8 cellular contexts compared by ENCODE assay signal in the genomic region with DNA sequence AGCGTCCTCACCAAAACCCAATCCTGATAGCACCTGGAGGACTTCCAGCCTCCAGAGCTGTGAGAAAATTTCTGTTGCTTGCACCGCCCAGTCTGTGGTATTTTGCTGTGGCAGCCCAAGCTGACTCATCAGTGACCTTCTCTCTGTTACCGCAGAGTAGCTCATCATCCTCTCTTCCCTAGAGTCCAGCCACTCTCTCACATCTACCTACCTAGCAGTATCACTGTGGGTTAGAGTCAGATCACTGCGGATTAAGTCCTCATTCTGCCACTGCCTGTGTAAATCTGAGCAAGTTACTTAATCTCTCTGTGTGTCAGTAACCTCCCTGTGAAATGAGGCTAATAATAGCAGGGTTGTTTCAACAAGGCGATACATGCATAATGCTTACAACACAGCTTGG. TPM values are rescaled to one million over a fixed set of nuclear protein-coding genes. Genes with fewer than 3 reads are reported as not detected.
DNase-seq lines count a peak whose midpoint lies in the region; ATAC-seq and TF ChIP-seq lines count a peak whose summit lies in the region.

No MANE protein-coding gene starts in this region.

- no peaks in the 10 kb centered on the region for H3K27me3 ChIP-seq in DND-41 (ENCODE audit: insufficient read depth, low read length, poor library complexity)
- no peaks in the 10 kb centered on the region for H3K27me3 ChIP-seq in HCT116 (ENCODE audit: insufficient read depth, low read length)
- H3K27me3 ChIP-seq in tibial nerve = no peaks in the 10 kb centered on the region
- no peaks in the 10 kb centered on the region for H3K27me3 ChIP-seq in colonic mucosa

- no peaks in the 10 kb centered on the region for H3K9me2 ChIP-seq in HCT116 (ENCODE audit: insufficient read depth)

- intact Hi-C loops in HCT116 (cut with micrococcal nuclease) (loop anchor here (10.0 kb wide), 1 partner anchor 233 kb away; no protein-coding TSS in a partner anchor), colonic mucosa (cut with DNase I) (no loop called here)

- H3K36me3 Mint-ChIP-seq in memory B cell = no peaks in the 10 kb centered on the region

- CTCF ChIA-PET in HCT116 (lab: Charles Lee) = interaction anchor here (1.0 kb wide), 1 partner anchor 462 kb away, joined by 3 read pairs; no protein-coding TSS in a partner anchor

- no peak for TF ChIP-seq CTCF in DND-41 (IDR thresholded peaks at IDR 0.05; ENCODE audit: borderline replicate concordance, extremely low read depth, low read length, poor library complexity, severe bottlenecking)
- TF ChIP-seq CTCF in HCT116 (IDR thresholded peaks at IDR 0.05 in 2 of 3, conservative IDR thresholded peaks at IDR 0.05 in 1 of 3; ENCODE audit: borderline replicate concordance in 1 of 3, insufficient read depth in 1 of 3, low read depth in 2 of 3, low read length in 2 of 3) = no peak
- no peak for TF ChIP-seq CTCF in tibial nerve (IDR thresholded peaks at IDR 0.05)
- no peak for TF ChIP-seq CTCF in colonic mucosa (IDR thresholded peaks at IDR 0.05)

- H3K4me1 ChIP-seq in DND-41 (ENCODE audit: insufficient read depth, low read length) (peaks cover 36% of the 10 kb centered on the region), HCT116 (ENCODE audit: control insufficient read depth in 1 of 2, insufficient read depth in 2 of 2, low read length in 2 of 2) (peaks cover 31 to 36% of the 10 kb centered on the region in 2 experiments), tibial nerve (peaks cover 0 to 17% (median under 1%) of the 10 kb centered on the region in 4 donors), colonic mucosa (no peaks in the 10 kb centered on the region)

- TF ChIP-seq POLR2A in HCT116 (IDR thresholded peaks at IDR 0.05; ENCODE audit: borderline replicate concordance, extremely low read depth, insufficient read depth, insufficient read length) (no peak), tibial nerve (IDR thresholded peaks at IDR 0.05) (no peak)

- ATAC-seq in DND-41 (ENCODE audit: insufficient read depth, low read depth) (peak; percentile 42), HCT116 (peak; percentile 94), memory B cell (ENCODE audit: low read depth) (no peak)

- no peaks in the 10 kb centered on the region for H3K79me2 ChIP-seq in DND-41 (ENCODE audit: insufficient read depth, low read length)
- H3K79me2 ChIP-seq in HCT116 (ENCODE audit: insufficient read depth, low read length) = no peaks in the 10 kb centered on the region

- H3K27me3 Mint-ChIP-seq in memory B cell = peaks cover 2% of the 10 kb centered on the region

- H3K9me3 ChIP-seq in DND-41 (ENCODE audit: insufficient read depth, low read length, severe bottlenecking) = no peaks in the 10 kb centered on the region
- H3K9me3 ChIP-seq in HCT116 (ENCODE audit: control insufficient read depth in 1 of 2, insufficient read depth in 1 of 2, low read depth in 1 of 2, low read length in 2 of 2) = no peaks in the 10 kb centered on the region
- no peaks in the 10 kb centered on the region for H3K9me3 ChIP-seq in tibial nerve
- H3K9me3 ChIP-seq in colonic mucosa = no peaks in the 10 kb centered on the region

- peak overlapping the region; percentile 24 for H3K27ac Mint-ChIP-seq in memory B cell

- H2AFZ ChIP-seq in DND-41 (ENCODE audit: low read depth, low read length) (no peak overlapping the region), HCT116 (ENCODE audit: low read depth, low read length, poor library complexity, severe bottlenecking) (no peak overlapping the region)

- POLR2A ChIA-PET in HCT116 (lab: Charles Lee) = no interaction called here

- no TSS peak for BruUV-seq in HCT116 (replicated peaks; lab: Mats Ljungman, UMichigan)

- H3K27ac ChIP-seq in DND-41 (ENCODE audit: low read length) = 0 out of 2 replicates have a peak overlapping the region, but pooled peaks have one; percentile 11
- no peak overlapping the region for H3K27ac ChIP-seq in HCT116 (ENCODE audit: low read depth, low read length)
- H3K27ac ChIP-seq in tibial nerve = no peak overlapping the region
- no peak overlapping the region for H3K27ac ChIP-seq in colonic mucosa

- H3K36me3 ChIP-seq in DND-41 (ENCODE audit: insufficient read depth, low read length) (no peaks in the 10 kb centered on the region), HCT116 (ENCODE audit: control insufficient read depth in 1 of 2, insufficient read depth in 2 of 2, low read length in 2 of 2) (no peaks in the 10 kb centered on the region), tibial nerve (no peaks in the 10 kb centered on the region), colonic mucosa (no peaks in the 10 kb centered on the region)

- no peaks in the 10 kb centered on the region for H3K9me3 Mint-ChIP-seq in memory B cell

- DNase-seq in DND-41 = peak; percentile 69
- peak; percentile 57 for DNase-seq in HCT116 (ENCODE audit: low read depth, low spot score)
- DNase-seq in NCI-H69 (lab: John Stamatoyannopoulos, UW) = peak; percentile 1
- peak; percentile 18 for DNase-seq in activated T-helper 1 cell treated with Interleukin-2 at 50 U/mL for 16 hours (ENCODE audit: low read depth)
- DNase-seq in memory B cell (ENCODE audit: low spot score in 2 of 2) = no peak
- no peak for DNase-seq in tibial nerve (ENCODE audit: low spot score in 2 of 2)
- no peak for DNase-seq in NCI-H1930 (lab: John Stamatoyannopoulos, UW)
- no peak for DNase-seq in colonic mucosa

- H3K4me3 ChIP-seq in DND-41 (ENCODE audit: low read depth in 1 of 2, low read length in 2 of 2) (no peak overlapping the region), HCT116 (replicated peaks in 1 of 2; ENCODE audit: low read depth in 1 of 2, low read length in 2 of 2) (no peak overlapping the region), tibial nerve (no peak overlapping the region), colonic mucosa (no peak overlapping the region)

- no peaks in the 10 kb centered on the region for H4K20me1 ChIP-seq in DND-41 (ENCODE audit: insufficient read depth, low read length)
- H4K20me1 ChIP-seq in HCT116 (ENCODE audit: insufficient read depth) = no peaks in the 10 kb centered on the region

- H3K9ac ChIP-seq in DND-41 (ENCODE audit: low read depth, low read length) (no peak overlapping the region), HCT116 (ENCODE audit: low read length) (no peak overlapping the region), colonic mucosa (ENCODE audit: low read depth in 2 of 2, low read length in 2 of 2) (no peak overlapping the region)

- no peak for TF ChIP-seq EP300 in tibial nerve (IDR thresholded peaks at IDR 0.05)

- peaks cover 11% of the 10 kb centered on the region for H3K4me1 Mint-ChIP-seq in memory B cell

- TF ChIP-seq RAD21 in HCT116 (IDR thresholded peaks at IDR 0.05; ENCODE audit: low read depth) = no peak

- no peak overlapping the region for H3K4me3 Mint-ChIP-seq in memory B cell

- H3K4me2 ChIP-seq in DND-41 (ENCODE audit: insufficient read depth, low read length) (no peak overlapping the region), HCT116 (ENCODE audit: low read length) (peak overlapping the region; percentile 45)

- RAD21 ChIA-PET in HCT116 (lab: Charles Lee; ENCODE audit: low non-redundant PET in 1 of 2, low total read pairs in 2 of 2, uncharacterized antibody in 2 of 2, unreplicated experiment in 2 of 2) = no interaction called here

- WGBS in tibial nerve, 2 donors = 64 to 74% methylated on average over 5 of the region's 5 CpGs

TF ChIP-seq in HCT116, 20 proteins besides CTCF, POLR2A, EP300 and RAD21:
- TF ChIP-seq FOSL1 (IDR thresholded peaks at IDR 0.05; ENCODE audit: low read depth) (peak; percentile 64; the same call in 1 of the 2 replicates), CBX3 (IDR thresholded peaks at IDR 0.05; ENCODE audit: low read depth) (peak; percentile 36; the same call in 1 of the 2 replicates), JUND (IDR thresholded peaks at IDR 0.05) (peak; percentile 37; the same call in 1 of the 2 replicates)
- TF ChIP-seq, protein P1, sequence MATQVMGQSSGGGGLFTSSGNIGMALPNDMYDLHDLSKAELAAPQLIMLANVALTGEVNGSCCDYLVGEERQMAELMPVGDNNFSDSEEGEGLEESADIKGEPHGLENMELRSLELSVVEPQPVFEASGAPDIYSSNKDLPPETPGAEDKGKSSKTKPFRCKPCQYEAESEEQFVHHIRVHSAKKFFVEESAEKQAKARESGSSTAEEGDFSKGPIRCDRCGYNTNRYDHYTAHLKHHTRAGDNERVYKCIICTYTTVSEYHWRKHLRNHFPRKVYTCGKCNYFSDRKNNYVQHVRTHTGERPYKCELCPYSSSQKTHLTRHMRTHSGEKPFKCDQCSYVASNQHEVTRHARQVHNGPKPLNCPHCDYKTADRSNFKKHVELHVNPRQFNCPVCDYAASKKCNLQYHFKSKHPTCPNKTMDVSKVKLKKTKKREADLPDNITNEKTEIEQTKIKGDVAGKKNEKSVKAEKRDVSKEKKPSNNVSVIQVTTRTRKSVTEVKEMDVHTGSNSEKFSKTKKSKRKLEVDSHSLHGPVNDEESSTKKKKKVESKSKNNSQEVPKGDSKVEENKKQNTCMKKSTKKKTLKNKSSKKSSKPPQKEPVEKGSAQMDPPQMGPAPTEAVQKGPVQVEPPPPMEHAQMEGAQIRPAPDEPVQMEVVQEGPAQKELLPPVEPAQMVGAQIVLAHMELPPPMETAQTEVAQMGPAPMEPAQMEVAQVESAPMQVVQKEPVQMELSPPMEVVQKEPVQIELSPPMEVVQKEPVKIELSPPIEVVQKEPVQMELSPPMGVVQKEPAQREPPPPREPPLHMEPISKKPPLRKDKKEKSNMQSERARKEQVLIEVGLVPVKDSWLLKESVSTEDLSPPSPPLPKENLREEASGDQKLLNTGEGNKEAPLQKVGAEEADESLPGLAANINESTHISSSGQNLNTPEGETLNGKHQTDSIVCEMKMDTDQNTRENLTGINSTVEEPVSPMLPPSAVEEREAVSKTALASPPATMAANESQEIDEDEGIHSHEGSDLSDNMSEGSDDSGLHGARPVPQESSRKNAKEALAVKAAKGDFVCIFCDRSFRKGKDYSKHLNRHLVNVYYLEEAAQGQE (IDR thresholded peaks at IDR 0.05; ENCODE audit: low read depth) = no peak

RNA-seq across cellular contexts. Expression of gene USPL1, which starts 40.3 kb away (rescaled TPM):
- total RNA-seq in HCT116 (2021; ENCODE audit: unreplicated experiment) (19.7 TPM), tibial nerve (10 to 100 TPM; 16.5 to 31.6 (median 22.1) TPM), colonic mucosa (10 to 100 TPM in 1 of 2 donors, 1 to 10 TPM in 1; 8.8 to 14.8 TPM)
- polyA plus RNA-seq in HCT116 (2012) = 4.9 and 8.1 TPM in 2 replicates

Comparison
In these comparisons a context has a peak if more than half of its experiments do, and no peak if none do; other contexts are left out.
1. DNase-seq: peak in DND-41 (single experiment), HCT116 (single experiment), NCI-H69 (single experiment) and activated T-helper 1 cell treated with Interleukin-2 at 50 U/mL for 16 hours (single experiment); none in memory B cell (0 of 2), tibial nerve (0 of 2), NCI-H1930 (0 of 2) and colonic mucosa (single experiment).